ENCODE assay signal across 30 cellular contexts in the genomic region with DNA sequence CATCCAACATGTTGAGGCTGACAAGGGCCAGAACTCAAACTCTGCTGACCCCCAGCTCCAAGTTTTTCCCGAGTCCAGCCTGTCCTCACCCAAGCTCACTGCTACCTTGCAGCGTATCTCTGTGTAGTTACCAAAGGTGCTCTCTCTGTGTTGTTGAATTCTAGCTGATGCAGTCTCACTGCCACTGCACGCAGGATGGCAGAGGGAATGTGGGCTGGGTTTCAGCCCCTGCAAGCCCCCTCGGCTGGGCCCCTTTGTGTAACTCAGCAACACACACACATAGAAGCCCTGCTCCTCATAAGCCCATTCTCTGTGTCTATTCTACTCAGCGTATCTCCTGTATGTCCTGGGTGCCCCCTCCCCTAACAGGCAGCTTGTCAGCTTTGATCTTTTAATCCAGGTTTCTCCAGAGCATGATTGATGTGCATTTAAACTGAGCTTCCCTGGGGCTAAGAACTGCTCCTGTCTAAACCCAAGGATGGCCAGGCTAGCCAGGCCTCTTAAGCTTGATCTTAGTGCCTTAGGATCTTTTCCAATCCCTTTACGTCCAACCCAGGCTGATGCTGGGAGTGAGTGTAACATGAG. TPM values are rescaled to one million over a fixed set of nuclear protein-coding genes. Genes with fewer than 3 reads are reported as not detected.
"Had no signal": no experiment of that assay in that cellular context is flagged by ENCODE, and none has a peak within 500 bp of the region (broad histone marks: within the 10 kb centered on the region; RNA-seq: fewer than 3 reads in every experiment).

No MANE protein-coding gene starts in this region.

- H3K27ac ChIP-seq: body of pancreas, cardiac muscle cell, colonic mucosa, esophagus muscularis mucosa, foreskin keratinocyte, heart right ventricle, left lung, lower lobe of right lung, neutrophil, pancreas, prostate gland, testis, transverse colon had no signal

- H3K4me1 ChIP-seq: body of pancreas, colonic mucosa, esophagus muscularis mucosa, foreskin keratinocyte, heart right ventricle, left lung, lower lobe of right lung, pancreas, prostate gland, testis, transverse colon had no signal

- ATAC-seq: body of pancreas; foreskin keratinocyte; heart right ventricle; left lung; lower lobe of right lung; natural killer cell; pancreas; stimulated activated naive CD8-positive, alpha-beta T cell treated with anti-CD3 and anti-CD28 coated beads, Interleukin-15, Interleukin-2, amounts not matched to agents 100 U/mL and 50 U/mL, for 24 hours had no signal

- H3K4me1 Mint-ChIP-seq: natural killer cell had no signal

- H3K27ac Mint-ChIP-seq: activated naive CD8-positive, alpha-beta T cell; natural killer cell had no signal

- H3K9me3 ChIP-seq: body of pancreas, colonic mucosa, esophagus muscularis mucosa, left lung, lower lobe of right lung, neutrophil, pancreas, prostate gland, testis, transverse colon had no signal

- H3K4me3 ChIP-seq: body of pancreas, cardiac muscle cell, colonic mucosa, esophagus muscularis mucosa, heart right ventricle, left lung, lower lobe of right lung, pancreas, prostate gland, testis, transverse colon had no signal

- H3K4me3 Mint-ChIP-seq: activated naive CD8-positive, alpha-beta T cell; natural killer cell had no signal

- H3K36me3 Mint-ChIP-seq: activated naive CD8-positive, alpha-beta T cell; natural killer cell had no signal

- DNase-seq: activated CD4-positive, alpha-beta T cell treated with anti-CD3 and anti-CD28 coated beads for 4 hours; activated CD4-positive, alpha-beta T cell treated with anti-CD3 and anti-CD28 coated beads, Interleukin-2, amount 50 U/mL, for 4 hours; activated effector memory CD4-positive, alpha-beta T cell treated with Interleukin-2 at 50 U/mL for 16 hours; activated naive CD4-positive, alpha-beta T cell treated with Interleukin-2 at 50 U/mL for 16 hours; activated T-cell treated with anti-CD3 and anti-CD28 coated beads for 4 hours; aorta; body of pancreas; cerebellar nuclear complex; colonic mucosa; foreskin keratinocyte; heart right ventricle; kidney glomerular epithelial cell; left lung; lower lobe of right lung; mesendoderm; natural killer cell; pancreas; stimulated activated CD4-positive, alpha-beta T cell treated with anti-CD3 and anti-CD28 coated beads, Interleukin-15, amount 100 ng/mL, for 24 hours; stimulated activated CD4-positive, alpha-beta T cell treated with anti-CD3 and anti-CD28 coated beads, Interleukin-2, amount 100 ng/mL, for 24 hours; stimulated activated naive CD8-positive, alpha-beta T cell treated with anti-CD3 and anti-CD28 coated beads, Interleukin-15, Interleukin-2, amounts not matched to agents 100 U/mL and 50 U/mL, for 24 hours; testis; transverse colon had no signal

- H3K36me3 ChIP-seq: cardiac muscle cell, colonic mucosa, esophagus muscularis mucosa, heart right ventricle, left lung, lower lobe of right lung, neutrophil, pancreas, prostate gland, transverse colon had no signal

- H3K27me3 ChIP-seq: body of pancreas, cardiac muscle cell, colonic mucosa, foreskin keratinocyte, testis had no signal

RNA-seq across cellular contexts. Expression of a gene that starts 43.0 kb away (rescaled TPM):
- total RNA-seq: body of pancreas; dermis microvascular lymphatic vessel endothelial cell; esophagus muscularis mucosa; foreskin keratinocyte; lower lobe of right lung; mononuclear cell; natural killer cell; pancreas; T-helper 1 cell treated with Interleukin-12 subunit alpha and Interleukin-12 subunit beta and Interleukin-4 antibody, amounts not matched to agents 30 ng/mL and 1 ng/mL, for 36 hours had no signal
- polyA plus RNA-seq: foreskin keratinocyte had no signal
